ENCODE assay signal across 1 cellular context in genomic region chr7:79872171-79872570, GRCh38.
TF ChIP-seq lines count a peak whose summit lies in the region.

No MANE protein-coding gene starts in this region.

TF ChIP-seq in HCT116, 20 proteins besides CTCF, POLR2A, EP300 and RAD21 (continued from another document):
- TF ChIP-seq SRF (IDR thresholded peaks at IDR 0.05; ENCODE audit: low read depth) (no peak), SIN3A (IDR thresholded peaks at IDR 0.05; ENCODE audit: low read depth) (no peak), EZH2 (IDR thresholded peaks at IDR 0.05) (no peak), TCF7L2 (IDR thresholded peaks at IDR 0.05; ENCODE audit: borderline replicate concordance, extremely low read depth, insufficient read depth, insufficient read length) (no peak), FOSL1 (IDR thresholded peaks at IDR 0.05; ENCODE audit: low read depth) (no peak), ZNF274 (IDR thresholded peaks at IDR 0.05; ENCODE audit: low read depth, low read length) (no peak), POLR2AphosphoS5 (IDR thresholded peaks at IDR 0.05; ENCODE audit: low read depth, low read length) (no peak), ZBTB33 (IDR thresholded peaks at IDR 0.05; ENCODE audit: extremely low read depth, insufficient replicate concordance, low read length) (no peak)
- TF ChIP-seq, protein P1, sequence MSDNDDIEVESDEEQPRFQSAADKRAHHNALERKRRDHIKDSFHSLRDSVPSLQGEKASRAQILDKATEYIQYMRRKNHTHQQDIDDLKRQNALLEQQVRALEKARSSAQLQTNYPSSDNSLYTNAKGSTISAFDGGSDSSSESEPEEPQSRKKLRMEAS (IDR thresholded peaks at IDR 0.05): no peak
